ENCODE assay signal across 12 cellular contexts in genomic region chr10:43965033-43965917, GRCh38.
DNase-seq lines count a peak whose midpoint lies in the region; ATAC-seq and TF ChIP-seq lines count a peak whose summit lies in the region.
"Had no signal": no experiment of that assay in that cellular context is flagged by ENCODE, and none has a peak within 500 bp of the region (broad histone marks: within the 10 kb centered on the region; RNA-seq: fewer than 3 reads in every experiment).

No MANE protein-coding gene starts in this region.

- POLR2A ChIA-PET in A673 (lab: Charles Lee; ENCODE audit: low non-redundant PET): no interaction called here

- H3K36me3 ChIP-seq in A673 (ENCODE audit: insufficient read depth, low read length, poor library complexity, severe bottlenecking) (no peaks in the 10 kb centered on the region), ascending aorta (no peaks in the 10 kb centered on the region), left lung (no peaks in the 10 kb centered on the region)
- H3K36me3 ChIP-seq: BE2C had no signal

- H3K4me1 ChIP-seq in A673 (ENCODE audit: insufficient read depth, low read length, poor library complexity, severe bottlenecking): peaks cover 7% of the 10 kb centered on the region
- H3K4me1 ChIP-seq in ascending aorta: peaks cover 6 to 44% of the 10 kb centered on the region in 2 donors
- H3K4me1 ChIP-seq in left lung: peaks cover 0 to 16% of the 10 kb centered on the region in 2 donors
- H3K4me1 ChIP-seq: BE2C had no signal

- H3K27ac ChIP-seq in A673 (ENCODE audit: low read depth, low read length, poor library complexity, severe bottlenecking) (no peak overlapping the region), ascending aorta (peak overlapping the region; percentile 65 to 68), left lung (no peak overlapping the region)

- H3K27me3 ChIP-seq in A673 (replicated peaks; ENCODE audit: insufficient read depth, low read depth, low read length, poor library complexity) (no peaks in the 10 kb centered on the region), ascending aorta (no peaks in the 10 kb centered on the region), left lung (peaks cover 0 to 7% of the 10 kb centered on the region in 2 donors)
- H3K27me3 ChIP-seq: BE2C had no signal

- H3K4me3 ChIP-seq in A673 (ENCODE audit: low read depth, low read length, poor library complexity, severe bottlenecking) (no peak overlapping the region), ascending aorta (no peak overlapping the region), left lung (no peak overlapping the region)

- CTCF ChIA-PET in A673 (lab: Charles Lee): no interaction called here

- intact Hi-C loops in A673 (cut with micrococcal nuclease; ENCODE audit: unreplicated experiment) (no loop called here), ascending aorta (cut with DNase I) (loop anchor here (5.0 to 10.0 kb wide), 4 partner anchors 100 to 342 kb away; no protein-coding TSS in a partner anchor), left lung (cut with DNase I) (no loop called here)

- no peaks in the 10 kb centered on the region for H3K9me3 ChIP-seq in A673 (ENCODE audit: low read depth, low read length, poor library complexity, severe bottlenecking)
- no peaks in the 10 kb centered on the region for H3K9me3 ChIP-seq in ascending aorta
- no peaks in the 10 kb centered on the region for H3K9me3 ChIP-seq in left lung
- H3K9me3 ChIP-seq: BE2C had no signal

- DNase-seq in A673 (ENCODE audit: low spot score) (peak; percentile 19), ascending aorta (ENCODE audit: low spot score in 2 of 2) (peak in 1 of 2 donors; percentile 72), left lung (no peak), kidney glomerular epithelial cell (lab: John Stamatoyannopoulos, UW) (no peak), RKO (ENCODE audit: low spot score) (no peak)
- DNase-seq: activated CD4-positive, alpha-beta T cell treated with anti-CD3 and anti-CD28 coated beads, Interleukin-2, amount 50 U/mL, for 4 hours; BE2C; cortex of kidney; OCI-M1 had no signal

- BruUV-seq in A673 (replicated peaks; lab: Mats Ljungman, UMichigan): no TSS peak

- ATAC-seq in GM21786 (IDR thresholded peaks at IDR 0.05; ENCODE audit: unreplicated experiment) (peak; percentile 51), left lung (peak; percentile 23), GM18498 (IDR thresholded peaks at IDR 0.05; ENCODE audit: unreplicated experiment) (no peak), GM18858 (IDR thresholded peaks at IDR 0.05; ENCODE audit: unreplicated experiment) (no peak)

- TF ChIP-seq CTCF in A673 (conservative IDR thresholded peaks at IDR 0.05; ENCODE audit: low read depth, low read length) (no peak), ascending aorta (IDR thresholded peaks at IDR 0.05) (no peak), left lung (IDR thresholded peaks at IDR 0.05) (no peak)

Comparison
In these comparisons a context has a peak if more than half of its experiments do, and no peak if none do; other contexts are left out.
1. H3K27ac ChIP-seq: peak in ascending aorta (2 of 2); none in A673 (single experiment) and left lung (0 of 2).
2. ATAC-seq: peak in GM21786 (single experiment) and left lung (single experiment); none in GM18498 (single experiment) and GM18858 (single experiment).